In the genomic region with DNA sequence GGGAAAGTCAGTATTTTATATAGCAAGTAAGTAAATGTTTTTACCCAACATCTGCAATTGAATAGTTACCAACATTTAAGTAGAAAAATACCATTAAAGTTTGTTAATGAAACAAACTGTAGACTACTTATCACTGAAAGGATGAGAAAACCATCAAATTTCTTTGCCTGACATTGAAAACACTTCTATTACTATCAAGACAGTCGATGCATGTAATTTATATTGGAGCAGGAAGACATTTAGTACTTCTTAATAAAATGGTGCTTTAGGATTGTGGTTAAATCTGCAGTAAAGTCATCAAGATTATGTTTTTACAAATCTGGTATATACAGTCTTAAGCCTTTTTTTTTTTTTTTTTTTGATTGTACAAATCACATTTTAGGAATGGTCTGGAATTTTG, we compare ENCODE assay signal across 9 cellular contexts. TPM values are rescaled to one million over a fixed set of nuclear protein-coding genes. Genes with fewer than 3 reads are reported as not detected.
DNase-seq lines count a peak whose midpoint lies in the region; ATAC-seq, FAIRE-seq and TF ChIP-seq lines count a peak whose summit lies in the region.
"Had no signal": no experiment of that assay in that cellular context is flagged by ENCODE, and none has a peak within 500 bp of the region (broad histone marks: within the 10 kb centered on the region; RNA-seq: fewer than 3 reads in every experiment).

No MANE protein-coding gene starts in this region.

- FAIRE-seq in small intestine (lab: Jason Lieb, UNC), result no peak

- H3K4me3 ChIP-seq in GM12865 (ENCODE audit: low read depth, low read length) (peak overlapping the region; percentile 75; the same call in 1 of the 2 replicates), SJCRH30 (peak overlapping the region; percentile 97; the same call in 1 of the 2 replicates), epithelial cell of proximal tubule (ENCODE audit: low read depth, low read length) (peak overlapping the region; percentile 66), retinal pigment epithelial cell (ENCODE audit: low read length) (peak overlapping the region; percentile 99), small intestine (ENCODE audit: low read depth in 1 of 2, low read length in 2 of 2) (no peak overlapping the region)

- no peaks in the 10 kb centered on the region for H3K27me3 ChIP-seq in SJCRH30
- no peaks in the 10 kb centered on the region for H3K27me3 ChIP-seq in small intestine (ENCODE audit: control insufficient read depth in 2 of 2, insufficient read depth in 2 of 2, low read length in 2 of 2)

- H3K4me1 ChIP-seq in SJCRH30, result peaks cover 15% of the 10 kb centered on the region
- H3K4me1 ChIP-seq in small intestine (ENCODE audit: control insufficient read depth in 2 of 2, insufficient read depth in 1 of 2, low read depth in 1 of 2, low read length in 1 of 2), result no peaks in the 10 kb centered on the region

- H3K36me3 ChIP-seq in SJCRH30, result peaks cover 73% of the 10 kb centered on the region
- H3K36me3 ChIP-seq in small intestine (ENCODE audit: control insufficient read depth in 2 of 2, insufficient read depth in 2 of 2, low read length in 2 of 2), result peaks cover 3% of the 10 kb centered on the region in 2 donors

- H3K27ac ChIP-seq in SJCRH30 (no peak overlapping the region), small intestine (ENCODE audit: low read depth in 1 of 2, low read length in 1 of 2) (no peak overlapping the region)

- 3 to 10% (median 7%) methylated on average over 1 of the region's 1 CpG for WGBS in small intestine, 3 donors

- H3K9me3 ChIP-seq in SJCRH30 (replicated peaks) (no peaks in the 10 kb centered on the region), small intestine (ENCODE audit: control insufficient read depth, low read depth) (no peaks in the 10 kb centered on the region)

- no peak for TF ChIP-seq CTCF in GM12865 (IDR thresholded peaks at IDR 0.05; ENCODE audit: insufficient read depth, low read depth, low read length, missing control alignments)
- no peak for TF ChIP-seq CTCF in epithelial cell of proximal tubule (conservative IDR thresholded peaks at IDR 0.05; ENCODE audit: low read depth, low read length)
- no peak for TF ChIP-seq CTCF in retinal pigment epithelial cell (conservative IDR thresholded peaks at IDR 0.05; ENCODE audit: low read depth, low read length)

- DNase-seq in GM12865 (ENCODE audit: low read depth), result no peak
- DNase-seq in SJCRH30, result no peak
- no peak for DNase-seq in epithelial cell of proximal tubule (ENCODE audit: low read depth)
- DNase-seq in retinal pigment epithelial cell (ENCODE audit: low read depth), result no peak
- DNase-seq in NCI-H748 (lab: John Stamatoyannopoulos, UW; ENCODE audit: unreplicated experiment), result no peak
- no peak for DNase-seq in small intestine
- no peak for DNase-seq in mucosa of gallbladder (ENCODE audit: low spot score)
- DNase-seq: NCI-H1930 had no signal

- no peak for ATAC-seq in HG03378 (IDR thresholded peaks at IDR 0.05; ENCODE audit: unreplicated experiment)

RNA-seq across cellular contexts. Expression of a gene that starts 13.9 kb away (rescaled TPM):
- 64.8 and 82.6 TPM in 2 replicates for total RNA-seq in SJCRH30 (2014; rRNA removed; shearing (Covaris generic))
- 19.5 and 26.5 TPM in 2 replicates for total RNA-seq in epithelial cell of proximal tubule
- 10 to 100 TPM; 29.2 to 33.1 (median 31.2) TPM for polyA plus RNA-seq in small intestine
- total RNA-seq in mucosa of gallbladder, result 124 TPM

Comparison
In these comparisons a context has a peak if more than half of its experiments do, and no peak if none do; other contexts are left out.
1. H3K4me3 ChIP-seq: peak in GM12865 (single experiment), SJCRH30 (single experiment), epithelial cell of proximal tubule (single experiment) and retinal pigment epithelial cell (single experiment); none in small intestine (0 of 2).